ENCODE assay signal across 13 cellular contexts in genomic region chr11:43145653-43146052, GRCh38.
DNase-seq lines count a peak whose midpoint lies in the region; ATAC-seq and TF ChIP-seq lines count a peak whose summit lies in the region.
"Had no signal": no experiment of that assay in that cellular context is flagged by ENCODE, and none has a peak within 500 bp of the region (broad histone marks: within the 10 kb centered on the region; RNA-seq: fewer than 3 reads in every experiment).

No MANE protein-coding gene starts in this region.

- 40% methylated on average over 1 of the region's 1 CpG for WGBS in right lobe of liver (ENCODE audit: insufficient coverage, low coverage, low lambda C conversion rate, missing lambda C conversion rate)

- no peaks in the 10 kb centered on the region for H3K36me3 ChIP-seq in right lobe of liver

- H3K9me3 ChIP-seq in right lobe of liver, result no peaks in the 10 kb centered on the region
- H3K9me3 ChIP-seq: body of pancreas had no signal

- intact Hi-C loops in right lobe of liver (cut with DNase I), result no loop called here

- H3K27me3 ChIP-seq in right lobe of liver, result no peaks in the 10 kb centered on the region
- H3K27me3 ChIP-seq: body of pancreas had no signal

- H3K4me3 ChIP-seq in right lobe of liver, result no peak overlapping the region
- H3K4me3 ChIP-seq: body of pancreas had no signal

- no peak for DNase-seq in NCI-H2227 treated with DMSO at 0.1 percent for 48 hours (lab: John Stamatoyannopoulos, UW)
- no peak for DNase-seq in right lobe of liver
- no peak for DNase-seq in SW 1271 (lab: John Stamatoyannopoulos, UW)
- DNase-seq: activated CD8-positive, alpha-beta memory T cell treated with anti-CD3 and anti-CD28 coated beads, Interleukin-2, amount 50 U/mL, for 4 hours; body of pancreas; Karpas-422; NCI-H748 treated with DMSO at 0.1 percent for 48 hours had no signal

- TF ChIP-seq POLR2A in right lobe of liver (IDR thresholded peaks at IDR 0.05), result no peak

- peak; percentile 93 for ATAC-seq in GM18517 (IDR thresholded peaks at IDR 0.05; ENCODE audit: unreplicated experiment)
- ATAC-seq in GM19438 (IDR thresholded peaks at IDR 0.05; ENCODE audit: low read depth, unreplicated experiment), result peak; percentile 81
- ATAC-seq in HG02852 (IDR thresholded peaks at IDR 0.05; ENCODE audit: unreplicated experiment), result peak; percentile 92
- peak; percentile 90 for ATAC-seq in HG03520 (IDR thresholded peaks at IDR 0.05; ENCODE audit: unreplicated experiment)
- ATAC-seq in right lobe of liver, result no peak
- ATAC-seq in activated CD4-positive, CD25-positive, alpha-beta regulatory T cell treated with anti-CD3 and anti-CD28 coated beads, Interleukin-2, amount 50 U/mL, for 24 hours, result no peak
- ATAC-seq: body of pancreas, sciatic nerve had no signal

- H3K27ac ChIP-seq in right lobe of liver, result no peak overlapping the region
- H3K27ac ChIP-seq: body of pancreas had no signal

- no peak for TF ChIP-seq CTCF in right lobe of liver (IDR thresholded peaks at IDR 0.05)

- no peaks in the 10 kb centered on the region for H3K4me1 ChIP-seq in right lobe of liver
- H3K4me1 ChIP-seq: body of pancreas had no signal

Comparison
In these comparisons a context has a peak if more than half of its experiments do, and no peak if none do; other contexts are left out.
1. ATAC-seq: peak in GM18517 (single experiment), GM19438 (single experiment), HG02852 (single experiment) and HG03520 (single experiment); none in right lobe of liver (0 of 4) and activated CD4-positive, CD25-positive, alpha-beta regulatory T cell treated with anti-CD3 and anti-CD28 coated beads, Interleukin-2, amount 50 U/mL, for 24 hours (0 of 2).